In the genomic region with DNA sequence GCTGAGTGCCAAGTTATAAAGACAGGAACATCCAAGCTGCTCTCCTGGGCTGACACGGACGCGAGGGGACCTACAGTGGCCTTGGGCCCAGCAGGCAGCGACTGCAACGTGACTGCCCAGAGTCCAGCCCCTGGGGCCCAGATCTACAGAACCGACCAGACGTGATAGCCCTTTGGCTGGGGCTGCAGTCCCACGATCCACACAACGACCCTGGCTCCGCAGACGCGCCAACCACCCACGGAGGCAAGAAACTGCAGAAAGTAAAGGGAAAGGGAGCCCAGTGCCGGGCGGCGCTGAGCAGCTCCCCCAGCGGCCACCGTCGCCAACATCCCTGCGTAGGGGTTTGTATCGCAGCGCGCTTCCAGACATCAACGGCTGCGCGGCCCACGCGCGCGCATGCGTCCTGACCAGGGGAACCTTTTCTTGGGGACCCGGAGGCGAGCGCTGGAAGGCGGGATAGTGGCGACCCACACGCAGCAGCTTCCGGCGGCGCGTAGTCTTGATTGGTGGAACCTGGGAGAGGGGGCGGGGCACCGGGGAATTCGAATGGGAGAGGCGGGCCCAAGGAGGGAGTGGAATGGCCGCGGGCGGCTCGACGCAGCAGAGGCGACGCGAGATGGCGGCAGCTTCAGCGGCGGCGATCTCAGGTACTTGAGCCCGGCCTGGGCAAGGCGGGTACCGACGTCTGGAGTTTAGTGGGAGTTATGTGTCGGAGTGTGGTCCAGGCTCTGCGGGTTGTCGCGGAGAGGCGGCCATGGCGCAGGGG, we compare ENCODE assay signal across 8 cellular contexts. TPM values are rescaled to one million over a fixed set of nuclear protein-coding genes. Genes with fewer than 3 reads are reported as not detected.
A peak's percentile ranks its signal among the peaks of the same experiment; 100 is the strongest.
DNase-seq lines count a peak whose midpoint lies in the region; ATAC-seq and TF ChIP-seq lines count a peak whose summit lies in the region.

A gene (plus strand): TSS at position 569 of the 766 bp plus-strand sequence. CDS start 9 bp downstream, at position 578.

- peak; percentile 98 for DNase-seq in DMS53 (lab: John Stamatoyannopoulos, UW)
- DNase-seq in OCI-M2 (lab: John Stamatoyannopoulos, UW; ENCODE audit: unreplicated experiment), result peak; percentile 76
- peak; percentile 99 for DNase-seq in activated T-cell treated with anti-CD3 and anti-CD28 coated beads for 4 hours
- DNase-seq in epithelial cell of esophagus (ENCODE audit: low read depth), result peak; percentile 99
- peak; percentile 99 to 100 (median 99) for DNase-seq in mucosa of descending colon
- peak; percentile 100 for DNase-seq in stimulated activated CD8-positive, alpha-beta memory T cell treated with anti-CD3 and anti-CD28 coated beads, Interleukin-4, amount 100 ng/mL, for 24 hours (ENCODE audit: low read depth)

- H3K9me3 ChIP-seq in mucosa of descending colon, result no peaks in the 10 kb centered on the region

- TF ChIP-seq CTCF in epithelial cell of esophagus (IDR thresholded peaks at IDR 0.05; ENCODE audit: insufficient read depth, low read depth, low read length, missing control alignments), result peak; percentile 67
- TF ChIP-seq CTCF in mucosa of descending colon (IDR thresholded peaks at IDR 0.05), result peak; percentile 78

- H3K4me3 ChIP-seq in epithelial cell of esophagus (ENCODE audit: low read length) (peak within 1 kb of the TSS; percentile 85), mucosa of descending colon (peak within 1 kb of the TSS; percentile 58)

- peaks cover 24% of the 10 kb centered on the region for H3K4me1 ChIP-seq in mucosa of descending colon (ENCODE audit: low read depth)

- H3K36me3 ChIP-seq in mucosa of descending colon (ENCODE audit: low read depth), result no peaks in the 10 kb centered on the region

- no peak for TF ChIP-seq EP300 in Ishikawa (IDR thresholded peaks at IDR 0.05; ENCODE audit: borderline replicate concordance)

- TF ChIP-seq RAD21 in Ishikawa (IDR thresholded peaks at IDR 0.05; ENCODE audit: low read depth), result peak; percentile 43

- intact Hi-C loops in mucosa of descending colon (cut with DNase I, micrococcal nuclease), result no loop called here

- peak; percentile 87 for ATAC-seq in GM21576 (IDR thresholded peaks at IDR 0.05; ENCODE audit: unreplicated experiment)
- peak; percentile 98 for ATAC-seq in mucosa of descending colon

TF ChIP-seq in Ishikawa, 13 proteins besides CTCF, POLR2A, EP300 and RAD21:
- TF ChIP-seq, protein P1, sequence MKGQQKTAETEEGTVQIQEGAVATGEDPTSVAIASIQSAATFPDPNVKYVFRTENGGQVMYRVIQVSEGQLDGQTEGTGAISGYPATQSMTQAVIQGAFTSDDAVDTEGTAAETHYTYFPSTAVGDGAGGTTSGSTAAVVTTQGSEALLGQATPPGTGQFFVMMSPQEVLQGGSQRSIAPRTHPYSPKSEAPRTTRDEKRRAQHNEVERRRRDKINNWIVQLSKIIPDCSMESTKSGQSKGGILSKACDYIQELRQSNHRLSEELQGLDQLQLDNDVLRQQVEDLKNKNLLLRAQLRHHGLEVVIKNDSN (IDR thresholded peaks at IDR 0.05), result no peak
- TF ChIP-seq YY1 (IDR thresholded peaks at IDR 0.05; ENCODE audit: low read depth) (peak; percentile 94), TCF12 (IDR thresholded peaks at IDR 0.05; ENCODE audit: low read depth) (peak; percentile 59), ZBTB7A (IDR thresholded peaks at IDR 0.05; ENCODE audit: low read depth) (no peak), EGR1 (IDR thresholded peaks at IDR 0.05) (peak; percentile 65), FOXM1 (IDR thresholded peaks at IDR 0.05; ENCODE audit: borderline replicate concordance, low read depth) (peak; percentile 56; the same call in 1 of the 2 replicates), TAF1 (IDR thresholded peaks at IDR 0.05; ENCODE audit: low read depth) (peak; percentile 96), TEAD4 (IDR thresholded peaks at IDR 0.05) (peak; percentile 73), CREB1 (IDR thresholded peaks at IDR 0.05; ENCODE audit: low read depth) (peak; percentile 34; the same call in 1 of the 2 replicates)
- TF ChIP-seq, protein P2, sequence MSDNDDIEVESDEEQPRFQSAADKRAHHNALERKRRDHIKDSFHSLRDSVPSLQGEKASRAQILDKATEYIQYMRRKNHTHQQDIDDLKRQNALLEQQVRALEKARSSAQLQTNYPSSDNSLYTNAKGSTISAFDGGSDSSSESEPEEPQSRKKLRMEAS (IDR thresholded peaks at IDR 0.05), result peak; percentile 83

RNA-seq across cellular contexts. Expression of the gene that starts here (rescaled TPM):
- 10 to 100 TPM; 24.7 to 56.2 (median 53.0) TPM for total RNA-seq in mucosa of descending colon

Comparison
In these comparisons a context has a peak if more than half of its experiments do, and no peak if none do; other contexts are left out.
1. Peak in every context shown above with its lines: DNase-seq, ATAC-seq and H3K4me3 ChIP-seq.